19 cellular contexts compared by ENCODE assay signal in the genomic region with DNA sequence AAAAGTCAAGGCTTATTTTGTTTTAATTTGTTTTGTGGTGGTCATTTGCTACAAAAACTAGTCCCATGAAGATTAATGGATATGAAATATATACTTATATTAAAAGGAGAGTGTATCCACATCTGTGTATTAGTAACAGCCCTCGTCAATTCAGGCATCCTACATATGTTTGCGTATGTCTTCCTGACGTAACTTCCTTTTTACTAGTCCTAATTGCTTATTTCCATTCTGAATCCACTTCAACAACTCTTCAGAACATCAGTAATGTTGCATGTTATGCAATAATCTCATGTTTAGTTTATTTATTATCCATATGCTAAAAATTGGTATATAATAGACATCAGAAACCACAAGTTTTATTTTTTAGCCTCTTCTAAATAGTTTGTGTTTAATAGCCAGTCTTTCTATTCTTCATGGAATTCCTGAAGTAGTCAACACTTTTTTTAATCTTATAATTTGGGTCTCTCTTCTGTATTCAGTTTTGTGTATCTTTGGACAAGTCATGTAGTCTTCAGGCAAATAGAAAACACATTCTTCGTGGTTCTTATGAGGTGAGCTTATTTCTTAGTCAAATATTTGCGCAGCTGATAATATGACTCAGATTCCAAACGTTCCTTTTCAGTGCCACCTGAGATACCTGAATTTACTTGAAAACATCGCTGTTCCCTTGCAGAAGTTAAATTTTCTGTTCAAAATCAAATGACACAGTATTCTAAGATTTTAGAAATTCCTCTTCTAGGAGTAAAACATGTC.
"Had no signal": no experiment of that assay in that cellular context is flagged by ENCODE, and none has a peak within 500 bp of the region (broad histone marks: within the 10 kb centered on the region; RNA-seq: fewer than 3 reads in every experiment).

No MANE protein-coding gene starts in this region.

- ATAC-seq: activated CD8-positive, alpha-beta T cell treated with anti-CD3 and anti-CD28 coated beads for 36 hours; activated T-helper 17 cell treated with anti-CD3 and anti-CD28 coated beads, Interleukin-2, amount 50 U/mL, for 72 hours; foreskin keratinocyte; left lobe of liver had no signal

- H3K27ac ChIP-seq: dorsolateral prefrontal cortex, foreskin keratinocyte, tibial artery, uterus had no signal

- H3K4me3 ChIP-seq: dorsolateral prefrontal cortex, tibial artery, uterus had no signal

- H3K27me3 Mint-ChIP-seq: activated CD8-positive, alpha-beta T cell treated with anti-CD3 and anti-CD28 coated beads for 36 hours; activated T-helper 17 cell treated with anti-CD3 and anti-CD28 coated beads, Interleukin-2, amount 50 U/mL, for 72 hours had no signal

- H3K4me1 ChIP-seq: foreskin keratinocyte, tibial artery, uterus had no signal

- H3K27ac Mint-ChIP-seq: activated CD8-positive, alpha-beta T cell treated with anti-CD3 and anti-CD28 coated beads for 36 hours; activated naive CD4-positive, alpha-beta T cell treated with anti-CD3 and anti-CD28 coated beads for 36 hours; activated T-helper 17 cell treated with anti-CD3 and anti-CD28 coated beads, Interleukin-2, amount 50 U/mL, for 72 hours; brain had no signal

- H3K36me3 Mint-ChIP-seq: brain had no signal

- H3K36me3 ChIP-seq: tibial artery, uterus had no signal

- DNase-seq: activated CD4-positive, alpha-beta T cell treated with anti-CD3 and anti-CD28 coated beads for 48 hours; activated CD4-positive, CD25-positive, alpha-beta regulatory T cell; activated CD8-positive, alpha-beta T cell treated with anti-CD3 and anti-CD28 coated beads for 36 hours; activated naive CD4-positive, alpha-beta T cell treated with anti-CD3 and anti-CD28 coated beads for 36 hours; activated T-cell treated with anti-CD3 and anti-CD28 coated beads, Interleukin-2, amount 50 U/mL, for 1 hour; central memory CD4-positive, alpha-beta T cell; dorsolateral prefrontal cortex; foreskin keratinocyte; glutamatergic neuron; occipital lobe; stimulated activated naive CD4-positive, alpha-beta T cell; T-helper 9 cell; tibial artery; uterus had no signal

- H3K9me3 ChIP-seq: tibial artery, uterus had no signal

- H3K4me3 Mint-ChIP-seq: activated CD8-positive, alpha-beta T cell treated with anti-CD3 and anti-CD28 coated beads for 36 hours; activated naive CD4-positive, alpha-beta T cell treated with anti-CD3 and anti-CD28 coated beads for 36 hours; activated T-helper 17 cell treated with anti-CD3 and anti-CD28 coated beads, Interleukin-2, amount 50 U/mL, for 72 hours; brain had no signal

- FAIRE-seq: colon, keratinocyte had no signal

- H3K27me3 ChIP-seq: dorsolateral prefrontal cortex, foreskin keratinocyte, tibial artery, uterus had no signal

- H3K4me1 Mint-ChIP-seq: activated T-helper 17 cell treated with anti-CD3 and anti-CD28 coated beads, Interleukin-2, amount 50 U/mL, for 72 hours; brain had no signal
